In genomic region chr1:29092704-29093103, GRCh38 we compare ENCODE assay signal across 1 cellular context. TPM values are rescaled to one million over a fixed set of nuclear protein-coding genes. Genes with fewer than 3 reads are reported as not detected.
"Had no signal": no experiment of that assay in that cellular context is flagged by ENCODE, and none has a peak within 500 bp of the region (broad histone marks: within the 10 kb centered on the region; RNA-seq: fewer than 3 reads in every experiment).

No MANE protein-coding gene starts in this region.

RNA-seq across cellular contexts. Expression of gene TMEM200B, which starts 31.0 kb away (rescaled TPM):
- total RNA-seq: activated naive CD8-positive, alpha-beta T cell treated with anti-CD3 and anti-CD28 coated beads, Interleukin-2, amount 10 ng/mL, durations not matched to agents 7 days and 5 days had no signal
